In genomic region chr1:48665743-48666142, GRCh38 we compare ENCODE assay signal across 19 cellular contexts.
DNase-seq lines count a peak whose midpoint lies in the region; ATAC-seq, FAIRE-seq and TF ChIP-seq lines count a peak whose summit lies in the region.
"Had no signal": no experiment of that assay in that cellular context is flagged by ENCODE, and none has a peak within 500 bp of the region (broad histone marks: within the 10 kb centered on the region; RNA-seq: fewer than 3 reads in every experiment).

No MANE protein-coding gene starts in this region.

- no peak for FAIRE-seq in A549 (lab: Jason Lieb, UNC)
- FAIRE-seq: GM12891, GM18507, H54 had no signal

- no peaks in the 10 kb centered on the region for H3K4me1 ChIP-seq in A549
- H3K4me1 ChIP-seq in IMR-90 (ENCODE audit: control insufficient read depth, insufficient read depth, low read length), result no peaks in the 10 kb centered on the region
- H3K4me1 ChIP-seq: HAP-1 had no signal

- H3K4me3 ChIP-seq in A549, result no peak overlapping the region
- H3K4me3 ChIP-seq in IMR-90 (ENCODE audit: insufficient read depth, low read depth, low read length), result no peak overlapping the region
- H3K4me3 ChIP-seq: HAP-1 had no signal

- no peak overlapping the region for H2AK5ac ChIP-seq in IMR-90 (ENCODE audit: low read depth, low read length)

- POLR2A ChIA-PET in A549 (lab: Yijun Ruan, JAX) (no interaction called here), IMR-90 (lab: Charles Lee; ENCODE audit: unreplicated experiment) (no interaction called here), WTC11 (lab: Charles Lee) (interaction anchor here (0.5 kb wide), 1 partner anchor 176 kb away, joined by 5 read pairs; no protein-coding TSS in a partner anchor)

- dilution Hi-C loops in IMR-90 (cut with HindIII; ENCODE audit: low sequenced_read_pairs, unreplicated experiment), result no loop called here

- no peaks in the 10 kb centered on the region for H3K27me3 ChIP-seq in IMR-90 (ENCODE audit: control insufficient read depth, insufficient read depth, low read length)

- H4K8ac ChIP-seq in IMR-90 (ENCODE audit: low read depth in 2 of 2, low read length in 2 of 2), result no peak overlapping the region

- H3K4ac ChIP-seq in IMR-90 (ENCODE audit: low read depth, low read length), result no peak overlapping the region

- no peak overlapping the region for H3K4me3 Mint-ChIP-seq in WTC11
- H3K4me3 Mint-ChIP-seq: CD4-positive, alpha-beta memory T cell; HFFc6 had no signal

- H3K27ac ChIP-seq in A549, result no peak overlapping the region
- no peak overlapping the region for H3K27ac ChIP-seq in IMR-90 (ENCODE audit: insufficient read depth, low read length)
- H3K27ac ChIP-seq in VCaP, result peak overlapping the region; percentile 62

- no peaks in the 10 kb centered on the region for H3K9me3 ChIP-seq in A549
- no peaks in the 10 kb centered on the region for H3K9me3 ChIP-seq in IMR-90 (ENCODE audit: control insufficient read depth, insufficient read depth, low read length)
- H3K9me3 ChIP-seq: HAP-1 had no signal

- H3K56ac ChIP-seq in IMR-90 (ENCODE audit: extremely low read depth, insufficient read depth, low read length), result no peak overlapping the region

- peak; percentile 85 for DNase-seq in NCI-H748 treated with DMSO at 0.1 percent for 48 hours (lab: John Stamatoyannopoulos, UW)
- no peak for DNase-seq in NCI-H748 (lab: John Stamatoyannopoulos, UW; ENCODE audit: unreplicated experiment)
- no peak for DNase-seq in A549 (ENCODE audit: low read depth in 1 of 2, low spot score in 1 of 2)
- DNase-seq in IMR-90, result no peak
- DNase-seq in WTC11 (ENCODE audit: low spot score), result no peak
- DNase-seq: 8988T; C1 segment of cervical spinal cord; Calu3; CD4-positive, alpha-beta memory T cell; DMS79 treated with DMSO at 0.1 percent for 48 hours; GF-D8; GOT3; HFFc6 had no signal

- no peaks in the 10 kb centered on the region for H3K79me1 ChIP-seq in IMR-90 (ENCODE audit: low read depth in 1 of 2, low read length in 2 of 2)

- H3K36me3 ChIP-seq in IMR-90 (ENCODE audit: control insufficient read depth, insufficient read depth, low read length), result no peaks in the 10 kb centered on the region
- H3K36me3 ChIP-seq: HAP-1 had no signal

- no peaks in the 10 kb centered on the region for H3K36me3 Mint-ChIP-seq in WTC11
- H3K36me3 Mint-ChIP-seq: CD4-positive, alpha-beta memory T cell had no signal

- H2BK5ac ChIP-seq in IMR-90 (ENCODE audit: low read depth, low read length, poor library complexity, severe bottlenecking), result no peak overlapping the region

- in situ Hi-C loops in IMR-90 (cut with MboI; ENCODE audit: low sequenced_read_pairs), result no loop called here

- no peak overlapping the region for H3K27ac Mint-ChIP-seq in WTC11
- H3K27ac Mint-ChIP-seq: CD4-positive, alpha-beta memory T cell; HFFc6 had no signal

- intact Hi-C loops in IMR-90 (cut with micrococcal nuclease), result no loop called here

- H2AFZ ChIP-seq in IMR-90 (replicated peaks; ENCODE audit: low read length, poor library complexity), result no peak overlapping the region

- H3K9ac ChIP-seq in IMR-90 (ENCODE audit: low read depth, low read length), result no peak overlapping the region

- no TSS peak for BruUV-seq in IMR-90 (replicated peaks; lab: Mats Ljungman, UMichigan)

- peaks cover 27% of the 10 kb centered on the region for H3K4me1 Mint-ChIP-seq in WTC11
- H3K4me1 Mint-ChIP-seq: CD4-positive, alpha-beta memory T cell had no signal

- TF ChIP-seq POLR2A in A549 (IDR thresholded peaks at IDR 0.05; ENCODE audit: low read length) (no peak), IMR-90 (IDR thresholded peaks at IDR 0.05; ENCODE audit: low read depth, low read length) (no peak)

- H3K14ac ChIP-seq in IMR-90 (replicated peaks; ENCODE audit: low read depth, low read length), result no peak overlapping the region

- H4K20me1 ChIP-seq in IMR-90 (ENCODE audit: insufficient read depth, low read length), result no peaks in the 10 kb centered on the region

- no peak overlapping the region for H2BK20ac ChIP-seq in IMR-90 (ENCODE audit: low read depth, low read length)

- ATAC-seq in A549, result no peak
- no peak for ATAC-seq in IMR-90 (ENCODE audit: low read depth)
- no peak for ATAC-seq in HG03097 (IDR thresholded peaks at IDR 0.05; ENCODE audit: low FRiP score, unreplicated experiment)
- no peak for ATAC-seq in WTC11

- TF ChIP-seq EP300 in A549 (IDR thresholded peaks at IDR 0.05), result no peak

- no peaks in the 10 kb centered on the region; the same call in 1 of the 2 replicates for H3K27me3 Mint-ChIP-seq in WTC11 (ENCODE audit: low read depth)

- TF ChIP-seq RAD21 in A549 (conservative IDR thresholded peaks at IDR 0.05 in 1 of 2, IDR thresholded peaks at IDR 0.05 in 1 of 2), result no peak
- no peak for TF ChIP-seq RAD21 in IMR-90 (IDR thresholded peaks at IDR 0.05; ENCODE audit: low read length)

- no peak overlapping the region for H2BK120ac ChIP-seq in IMR-90 (ENCODE audit: low read depth, low read length)

- H3K18ac ChIP-seq in IMR-90 (ENCODE audit: low read depth, low read length), result no peak overlapping the region

- H3K9me1 ChIP-seq in IMR-90 (ENCODE audit: insufficient read depth, low read length), result no peaks in the 10 kb centered on the region

- H2BK15ac ChIP-seq in IMR-90 (ENCODE audit: low read depth, low read length), result no peak overlapping the region

- 19% methylated on average over 4 of the region's 4 CpGs for WGBS in A549 (ENCODE audit: missing lambda C conversion rate)
- no CpG with 5 or more reads among the region's 4 CpGs for WGBS in IMR-90 (ENCODE audit: extremely low coverage in 2 of 2, insufficient read length in 1 of 2), 2 experiments

- CTCF ChIA-PET in A549 (lab: Yijun Ruan, JAX), result interaction anchor here (1.1 to 1.9 kb wide), 2 partner anchors 11 to 31 kb away, joined by 3 to 7 read pairs; no protein-coding TSS in a partner anchor
- CTCF ChIA-PET in IMR-90 (lab: Yijun Ruan, JAX), result no interaction called here
- CTCF ChIA-PET in WTC11 (lab: Charles Lee), result interaction anchor here (1.3 to 3.7 kb wide), 3 partner anchors 12 to 93 kb away, joined by 3 to 16 read pairs (median 7); no protein-coding TSS in a partner anchor

- TF ChIP-seq CTCF in A549 (IDR thresholded peaks at IDR 0.05) (no peak), IMR-90 (conservative IDR thresholded peaks at IDR 0.05; ENCODE audit: low read depth, low read length) (no peak), VCaP (conservative IDR thresholded peaks at IDR 0.05) (no peak), WTC11 (IDR thresholded peaks at IDR 0.05) (no peak)

- H3K4me2 ChIP-seq in A549, result no peak overlapping the region
- H3K4me2 ChIP-seq in IMR-90 (ENCODE audit: low read depth, low read length), result no peak overlapping the region

- no peak overlapping the region for H4K5ac ChIP-seq in IMR-90 (ENCODE audit: low read depth, low read length)

- no peak overlapping the region for H3K23ac ChIP-seq in IMR-90 (ENCODE audit: low read depth, low read length)

- H3K9me3 Mint-ChIP-seq in WTC11, result peaks cover 11% of the 10 kb centered on the region

- H2AK9ac ChIP-seq in IMR-90 (replicated peaks; ENCODE audit: low read depth, low read length, poor library complexity), result no peak overlapping the region

- no peak overlapping the region for H4K91ac ChIP-seq in IMR-90 (ENCODE audit: insufficient read depth, low read depth, low read length)

TF ChIP-seq in A549, 52 proteins besides CTCF, POLR2A, EP300 and RAD21:
- no peak for TF ChIP-seq ZSCAN20 (CRISPR knock-in tag; IDR thresholded peaks at IDR 0.05)
- peak; percentile 44 for TF ChIP-seq MAFK (IDR thresholded peaks at IDR 0.05; ENCODE audit: partially characterized antibody)
TF ChIP-seq in A549: peak in this region for 1.

TF ChIP-seq in IMR-90, 13 proteins besides CTCF, POLR2A, EP300 and RAD21:
- TF ChIP-seq RFX5 (IDR thresholded peaks at IDR 0.05; ENCODE audit: low read depth, low read length) (no peak), MAFK (IDR thresholded peaks at IDR 0.05; ENCODE audit: low read depth, low read length) (peak; percentile 33; the same call in 1 of the 2 replicates), FOS (IDR thresholded peaks at IDR 0.05; ENCODE audit: low read depth, low read length) (no peak)

TF ChIP-seq in WTC11, 78 proteins besides CTCF, POLR2A, EP300 and RAD21 (continues in another document):
- no peak for TF ChIP-seq HMGXB4 (CRISPR knock-in tag; IDR thresholded peaks at IDR 0.05)
